ENCODE assay signal across 15 cellular contexts in genomic region chr15:89794627-89795241, GRCh38. TPM values are rescaled to one million over a fixed set of nuclear protein-coding genes. Genes with fewer than 3 reads are reported as not detected.
A peak's percentile ranks its signal among the peaks of the same experiment; 100 is the strongest.
DNase-seq lines count a peak whose midpoint lies in the region; ATAC-seq and TF ChIP-seq lines count a peak whose summit lies in the region.
"Had no signal": no experiment of that assay in that cellular context is flagged by ENCODE, and none has a peak within 500 bp of the region (broad histone marks: within the 10 kb centered on the region; RNA-seq: fewer than 3 reads in every experiment).

No MANE protein-coding gene starts in this region.

- TF ChIP-seq CTCF in Calu3 (IDR thresholded peaks at IDR 0.05; ENCODE audit: unreplicated experiment), result no peak
- TF ChIP-seq CTCF in epithelial cell of esophagus (IDR thresholded peaks at IDR 0.05; ENCODE audit: insufficient read depth, low read depth, low read length, missing control alignments), result no peak
- TF ChIP-seq CTCF in mucosa of descending colon (IDR thresholded peaks at IDR 0.05), result no peak
- TF ChIP-seq CTCF in neural progenitor cell (IDR thresholded peaks at IDR 0.05), result no peak

- H3K36me3 Mint-ChIP-seq in Calu3 (ENCODE audit: insufficient read depth, unreplicated experiment), result no peaks in the 10 kb centered on the region
- no peaks in the 10 kb centered on the region for H3K36me3 Mint-ChIP-seq in neural progenitor cell
- H3K36me3 Mint-ChIP-seq: type B pancreatic cell had no signal

- H3K4me3 ChIP-seq in epithelial cell of esophagus (ENCODE audit: low read length), result no peak overlapping the region
- no peak overlapping the region for H3K4me3 ChIP-seq in mucosa of descending colon
- H3K4me3 ChIP-seq in neural progenitor cell, result no peak overlapping the region
- H3K4me3 ChIP-seq: BLaER1 treated with 17β-estradiol and CSF1 and Interleukin-3, amounts not matched to agents 10 nM and 100 nM had no signal

- H3K27me3 ChIP-seq in neural progenitor cell, result no peaks in the 10 kb centered on the region

- H3K36me3 ChIP-seq in mucosa of descending colon (ENCODE audit: low read depth) (no peaks in the 10 kb centered on the region), neural progenitor cell (no peaks in the 10 kb centered on the region)

- H3K9me3 Mint-ChIP-seq in Calu3 (ENCODE audit: low read depth, unreplicated experiment) (no peaks in the 10 kb centered on the region), neural progenitor cell (no peaks in the 10 kb centered on the region)
- H3K9me3 Mint-ChIP-seq: type B pancreatic cell had no signal

- no peak overlapping the region for H3K9ac ChIP-seq in neural progenitor cell
- H3K9ac ChIP-seq: BLaER1 treated with 17β-estradiol and CSF1 and Interleukin-3, amounts not matched to agents 10 nM and 100 nM had no signal

- H3F3A ChIP-seq in neural progenitor cell (ENCODE audit: low read depth), result no peaks in the 10 kb centered on the region

- no peak overlapping the region for H2AFZ ChIP-seq in neural progenitor cell (replicated peaks)

- ATAC-seq in mucosa of descending colon (peak; percentile 53), GM18505 (IDR thresholded peaks at IDR 0.05; ENCODE audit: unreplicated experiment) (no peak), GM18858 (IDR thresholded peaks at IDR 0.05; ENCODE audit: unreplicated experiment) (no peak)

- H3K27me3 Mint-ChIP-seq in Calu3 (ENCODE audit: unreplicated experiment) (no peaks in the 10 kb centered on the region), neural progenitor cell (ENCODE audit: insufficient read depth, low read depth) (peaks cover 8% of the 10 kb centered on the region)

- H3K27ac ChIP-seq in neural progenitor cell, result no peak overlapping the region
- H3K27ac ChIP-seq: BLaER1 treated with 17β-estradiol and CSF1 and Interleukin-3, amounts not matched to agents 10 nM and 100 nM had no signal

- TF ChIP-seq POLR2A in GM18505 (IDR thresholded peaks at IDR 0.05; ENCODE audit: borderline replicate concordance, extremely low read depth, insufficient read depth, insufficient read length), result no peak

- DNase-seq in Calu3, result no peak
- peak; percentile 16 for DNase-seq in NCI-H774 (lab: John Stamatoyannopoulos, UW)
- peak; percentile 41 for DNase-seq in epithelial cell of esophagus (ENCODE audit: low read depth)
- peak in 1 of 3 donors; percentile 17 for DNase-seq in mucosa of descending colon
- no peak for DNase-seq in neural progenitor cell (ENCODE audit: low spot score)
- DNase-seq in LoVo (ENCODE audit: low spot score), result no peak
- DNase-seq: activated T-cell treated with anti-CD3 and anti-CD28 coated beads, Interleukin-2, amount 50 U/mL, for 48 hours; central memory CD4-positive, alpha-beta T cell; mesendoderm; NCI-H510A treated with DMSO at 0.1 percent for 48 hours had no signal

- intact Hi-C loops in Calu3 (cut with micrococcal nuclease; ENCODE audit: unreplicated experiment) (no loop called here), mucosa of descending colon (cut with DNase I, micrococcal nuclease) (no loop called here)

- H3K9me3 ChIP-seq in mucosa of descending colon (no peaks in the 10 kb centered on the region), neural progenitor cell (ENCODE audit: low read depth) (no peaks in the 10 kb centered on the region)

- H4K20me1 ChIP-seq in neural progenitor cell (ENCODE audit: low read depth), result no peaks in the 10 kb centered on the region

- no peaks in the 10 kb centered on the region for H3K79me2 ChIP-seq in neural progenitor cell (ENCODE audit: low read depth)

- H3K4me3 Mint-ChIP-seq in Calu3 (ENCODE audit: low read depth, unreplicated experiment) (no peak overlapping the region), neural progenitor cell (no peak overlapping the region)
- H3K4me3 Mint-ChIP-seq: type B pancreatic cell had no signal

- H3K4me1 ChIP-seq in mucosa of descending colon (ENCODE audit: low read depth), result peaks cover 3% of the 10 kb centered on the region
- no peaks in the 10 kb centered on the region for H3K4me1 ChIP-seq in neural progenitor cell

- CTCF ChIA-PET in Calu3 (lab: Charles Lee), result interaction anchor here (0.6 to 0.7 kb wide), 3 partner anchors 14 to 1847 kb away, joined by 3 to 4 read pairs (median 3); no protein-coding TSS in a partner anchor

- no TSS peak for BruUV-seq in Calu3 (replicated peaks; lab: Mats Ljungman, UMichigan)

- H3K4me1 Mint-ChIP-seq in Calu3 (ENCODE audit: low read depth, unreplicated experiment), result peaks cover 11% of the 10 kb centered on the region
- H3K4me1 Mint-ChIP-seq in neural progenitor cell, result no peaks in the 10 kb centered on the region

- peak overlapping the region; percentile 5 for H3K27ac Mint-ChIP-seq in Calu3 (ENCODE audit: unreplicated experiment)
- H3K27ac Mint-ChIP-seq in neural progenitor cell, result no peak overlapping the region
- H3K27ac Mint-ChIP-seq: type B pancreatic cell had no signal

- H3K4me2 ChIP-seq in neural progenitor cell, result no peak overlapping the region
- H3K4me2 ChIP-seq: BLaER1 treated with 17β-estradiol and CSF1 and Interleukin-3, amounts not matched to agents 10 nM and 100 nM had no signal

RNA-seq across cellular contexts. Expression of gene MESP2, which starts 18.6 kb away (rescaled TPM):
- total RNA-seq in Calu3 (2022) (not detected in 2 replicates), mucosa of descending colon (1 to 10 TPM in 2 of 3 donors, under 1 TPM in 1; 0.79 to 4.7 (median 1.2) TPM), neural progenitor cell (ENCODE audit: low replicate concordance) (0.19 TPM in 1 of 2 replicates, not detected in the other)

RNA-seq across cellular contexts. Expression of gene ANPEP, which starts 19.9 kb away (rescaled TPM):
- total RNA-seq in Calu3 (2022) (0.68 and 1.8 TPM in 2 replicates), mucosa of descending colon (1,000 to 10,000 TPM in 1 of 3 donors, 100 to 1,000 TPM in 2; 270 to 1,014 (median 289) TPM), neural progenitor cell (ENCODE audit: low replicate concordance) (2.7 and 4.7 TPM in 2 replicates)
- total RNA-seq: SK-MEL-5 had no signal

RNA-seq across cellular contexts. Expression of gene MESP1, which starts 43.7 kb away (rescaled TPM):
- total RNA-seq in Calu3 (2022), result 5.3 and 5.9 TPM in 2 replicates
- total RNA-seq in mucosa of descending colon, result 10 to 100 TPM in 1 of 3 donors, 1 to 10 TPM in 2; 4.6 to 10.2 (median 8.5) TPM
- 0.31 TPM in 1 of 2 replicates, not detected in the other for total RNA-seq in neural progenitor cell (ENCODE audit: low replicate concordance)

Comparison
In these comparisons a context has a peak if more than half of its experiments do, and no peak if none do; other contexts are left out.
1. DNase-seq: peak in NCI-H774 (single experiment) and epithelial cell of esophagus (single experiment); none in Calu3 (single experiment), neural progenitor cell (single experiment) and LoVo (single experiment).
2. RNA of gene ANPEP, which starts 19.9 kb away (total RNA-seq): 270 to 1,014 TPM in mucosa of descending colon; 2.7 to 4.7 TPM in neural progenitor cell and 0.68 to 1.8 TPM in Calu3; every median in the first group is over 10 times any median in the second.